Comparison of ENCODE assay signal across 1 cellular context in genomic region chr15:43800286-43801136, GRCh38.
TF ChIP-seq lines count a peak whose summit lies in the region.

Gene HYPK, plus strand, starts transcription at chr15:43800599. Its CDS starts 24 bp downstream, at chr15:43800623.

TF ChIP-seq in HEK293, 187 proteins besides CTCF, POLR2A, EP300 and RAD21 (continued from another document and continues in another):
- no peak for TF ChIP-seq ZNF660 (tag by site-specific recombination; IDR thresholded peaks at IDR 0.05)
- TF ChIP-seq ZFP37 (tag by site-specific recombination; IDR thresholded peaks at IDR 0.05) = peak; percentile 8; the same call in 1 of the 2 replicates
- TF ChIP-seq ZNF776 (tag by site-specific recombination; IDR thresholded peaks at IDR 0.05; ENCODE audit: borderline replicate concordance) = no peak
- TF ChIP-seq KLF10 (tag by site-specific recombination; IDR thresholded peaks at IDR 0.05) = no peak
- no peak for TF ChIP-seq ZNF610 (tag by site-specific recombination; IDR thresholded peaks at IDR 0.05; ENCODE audit: borderline replicate concordance)
- TF ChIP-seq, protein P1, sequence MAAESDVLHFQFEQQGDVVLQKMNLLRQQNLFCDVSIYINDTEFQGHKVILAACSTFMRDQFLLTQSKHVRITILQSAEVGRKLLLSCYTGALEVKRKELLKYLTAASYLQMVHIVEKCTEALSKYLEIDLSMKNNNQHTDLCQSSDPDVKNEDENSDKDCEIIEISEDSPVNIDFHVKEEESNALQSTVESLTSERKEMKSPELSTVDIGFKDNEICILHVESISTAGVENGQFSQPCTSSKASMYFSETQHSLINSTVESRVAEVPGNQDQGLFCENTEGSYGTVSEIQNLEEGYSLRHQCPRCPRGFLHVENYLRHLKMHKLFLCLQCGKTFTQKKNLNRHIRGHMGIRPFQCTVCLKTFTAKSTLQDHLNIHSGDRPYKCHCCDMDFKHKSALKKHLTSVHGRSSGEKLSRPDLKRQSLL (tag by site-specific recombination; IDR thresholded peaks at IDR 0.05) = no peak
- no peak for TF ChIP-seq ZNF114 (tag by site-specific recombination; IDR thresholded peaks at IDR 0.05)
- no peak for TF ChIP-seq ZNF677 (tag by site-specific recombination; IDR thresholded peaks at IDR 0.05)
- TF ChIP-seq ZNF501 (tag by site-specific recombination; IDR thresholded peaks at IDR 0.05) = peak; percentile 83; the same call in 1 of the 2 replicates
- TF ChIP-seq SCRT2 (tag by site-specific recombination; IDR thresholded peaks at IDR 0.05) = 0 out of 2 replicates have a peak, but pooled peaks have one; percentile 12
- peak; percentile 79; the same call in 1 of the 2 replicates for TF ChIP-seq ZXDB (tag by site-specific recombination; IDR thresholded peaks at IDR 0.05)
- no peak for TF ChIP-seq HIC1 (tag by site-specific recombination; IDR thresholded peaks at IDR 0.05)
- TF ChIP-seq ZNF76 (tag by site-specific recombination; IDR thresholded peaks at IDR 0.05; ENCODE audit: borderline replicate concordance, low read depth) = peak; percentile 90
- peak; percentile 66; the same call in 1 of the 2 replicates for TF ChIP-seq YY1 (tag by site-specific recombination; IDR thresholded peaks at IDR 0.05)
- TF ChIP-seq ZNF626 (tag by site-specific recombination; IDR thresholded peaks at IDR 0.05) = no peak
- 0 out of 2 replicates have a peak, but pooled peaks have one; percentile 18 for TF ChIP-seq ZNF239 (tag by site-specific recombination; IDR thresholded peaks at IDR 0.05)
- TF ChIP-seq ZEB2 (tag by site-specific recombination; IDR thresholded peaks at IDR 0.05) = 0 out of 2 replicates have a peak, but pooled peaks have one; percentile 51
- no peak for TF ChIP-seq ZNF391 (tag by site-specific recombination; IDR thresholded peaks at IDR 0.05; ENCODE audit: borderline replicate concordance, low read depth)
- TF ChIP-seq, protein P2, sequence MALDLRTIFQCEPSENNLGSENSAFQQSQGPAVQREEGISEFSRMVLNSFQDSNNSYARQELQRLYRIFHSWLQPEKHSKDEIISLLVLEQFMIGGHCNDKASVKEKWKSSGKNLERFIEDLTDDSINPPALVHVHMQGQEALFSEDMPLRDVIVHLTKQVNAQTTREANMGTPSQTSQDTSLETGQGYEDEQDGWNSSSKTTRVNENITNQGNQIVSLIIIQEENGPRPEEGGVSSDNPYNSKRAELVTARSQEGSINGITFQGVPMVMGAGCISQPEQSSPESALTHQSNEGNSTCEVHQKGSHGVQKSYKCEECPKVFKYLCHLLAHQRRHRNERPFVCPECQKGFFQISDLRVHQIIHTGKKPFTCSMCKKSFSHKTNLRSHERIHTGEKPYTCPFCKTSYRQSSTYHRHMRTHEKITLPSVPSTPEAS (tag by site-specific recombination; IDR thresholded peaks at IDR 0.05) = 0 out of 2 replicates have a peak, but pooled peaks have one; percentile 23
- TF ChIP-seq ZNF18 (tag by site-specific recombination; IDR thresholded peaks at IDR 0.05) = no peak
- peak; percentile 42; the same call in 1 of the 2 replicates for TF ChIP-seq MZF1 (tag by site-specific recombination; IDR thresholded peaks at IDR 0.05; ENCODE audit: borderline replicate concordance)
- TF ChIP-seq ZNF571 (tag by site-specific recombination; IDR thresholded peaks at IDR 0.05) = no peak
- TF ChIP-seq ZNF629 (tag by site-specific recombination; IDR thresholded peaks at IDR 0.05) = peak; percentile 74
- peak; percentile 75 for TF ChIP-seq ZBTB11 (tag by site-specific recombination; conservative IDR thresholded peaks at IDR 0.05; ENCODE audit: low read depth)
- no peak for TF ChIP-seq ZNF280D (tag by site-specific recombination; IDR thresholded peaks at IDR 0.05)
- TF ChIP-seq ZNF175 (tag by site-specific recombination; IDR thresholded peaks at IDR 0.05) = no peak
- TF ChIP-seq TRIM28 (IDR thresholded peaks at IDR 0.05; ENCODE audit: borderline replicate concordance, low read length) = no peak
- peak; percentile 73; the same call in 1 of the 2 replicates for TF ChIP-seq SP7 (tag by site-specific recombination; IDR thresholded peaks at IDR 0.05)
- TF ChIP-seq GLI4 (tag by site-specific recombination; IDR thresholded peaks at IDR 0.05) = no peak
- TF ChIP-seq KLF7 (tag by site-specific recombination; IDR thresholded peaks at IDR 0.05; ENCODE audit: borderline replicate concordance) = peak; percentile 47; the same call in 1 of the 2 replicates
- TF ChIP-seq, protein P3, sequence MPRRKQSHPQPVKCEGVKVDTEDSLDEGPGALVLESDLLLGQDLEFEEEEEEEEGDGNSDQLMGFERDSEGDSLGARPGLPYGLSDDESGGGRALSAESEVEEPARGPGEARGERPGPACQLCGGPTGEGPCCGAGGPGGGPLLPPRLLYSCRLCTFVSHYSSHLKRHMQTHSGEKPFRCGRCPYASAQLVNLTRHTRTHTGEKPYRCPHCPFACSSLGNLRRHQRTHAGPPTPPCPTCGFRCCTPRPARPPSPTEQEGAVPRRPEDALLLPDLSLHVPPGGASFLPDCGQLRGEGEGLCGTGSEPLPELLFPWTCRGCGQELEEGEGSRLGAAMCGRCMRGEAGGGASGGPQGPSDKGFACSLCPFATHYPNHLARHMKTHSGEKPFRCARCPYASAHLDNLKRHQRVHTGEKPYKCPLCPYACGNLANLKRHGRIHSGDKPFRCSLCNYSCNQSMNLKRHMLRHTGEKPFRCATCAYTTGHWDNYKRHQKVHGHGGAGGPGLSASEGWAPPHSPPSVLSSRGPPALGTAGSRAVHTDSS (tag by site-specific recombination; IDR thresholded peaks at IDR 0.05) = no peak
- TF ChIP-seq, protein P4, sequence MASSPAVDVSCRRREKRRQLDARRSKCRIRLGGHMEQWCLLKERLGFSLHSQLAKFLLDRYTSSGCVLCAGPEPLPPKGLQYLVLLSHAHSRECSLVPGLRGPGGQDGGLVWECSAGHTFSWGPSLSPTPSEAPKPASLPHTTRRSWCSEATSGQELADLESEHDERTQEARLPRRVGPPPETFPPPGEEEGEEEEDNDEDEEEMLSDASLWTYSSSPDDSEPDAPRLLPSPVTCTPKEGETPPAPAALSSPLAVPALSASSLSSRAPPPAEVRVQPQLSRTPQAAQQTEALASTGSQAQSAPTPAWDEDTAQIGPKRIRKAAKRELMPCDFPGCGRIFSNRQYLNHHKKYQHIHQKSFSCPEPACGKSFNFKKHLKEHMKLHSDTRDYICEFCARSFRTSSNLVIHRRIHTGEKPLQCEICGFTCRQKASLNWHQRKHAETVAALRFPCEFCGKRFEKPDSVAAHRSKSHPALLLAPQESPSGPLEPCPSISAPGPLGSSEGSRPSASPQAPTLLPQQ (tag by site-specific recombination; IDR thresholded peaks at IDR 0.05) = peak; percentile 78
- no peak for TF ChIP-seq ZNF214 (tag by site-specific recombination; IDR thresholded peaks at IDR 0.05; ENCODE audit: borderline replicate concordance)
- TF ChIP-seq ZNF280C (tag by site-specific recombination; IDR thresholded peaks at IDR 0.05) = no peak
- TF ChIP-seq, protein P5, sequence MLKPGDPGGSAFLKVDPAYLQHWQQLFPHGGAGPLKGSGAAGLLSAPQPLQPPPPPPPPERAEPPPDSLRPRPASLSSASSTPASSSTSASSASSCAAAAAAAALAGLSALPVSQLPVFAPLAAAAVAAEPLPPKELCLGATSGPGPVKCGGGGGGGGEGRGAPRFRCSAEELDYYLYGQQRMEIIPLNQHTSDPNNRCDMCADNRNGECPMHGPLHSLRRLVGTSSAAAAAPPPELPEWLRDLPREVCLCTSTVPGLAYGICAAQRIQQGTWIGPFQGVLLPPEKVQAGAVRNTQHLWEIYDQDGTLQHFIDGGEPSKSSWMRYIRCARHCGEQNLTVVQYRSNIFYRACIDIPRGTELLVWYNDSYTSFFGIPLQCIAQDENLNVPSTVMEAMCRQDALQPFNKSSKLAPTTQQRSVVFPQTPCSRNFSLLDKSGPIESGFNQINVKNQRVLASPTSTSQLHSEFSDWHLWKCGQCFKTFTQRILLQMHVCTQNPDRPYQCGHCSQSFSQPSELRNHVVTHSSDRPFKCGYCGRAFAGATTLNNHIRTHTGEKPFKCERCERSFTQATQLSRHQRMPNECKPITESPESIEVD (tag by site-specific recombination; IDR thresholded peaks at IDR 0.05) = no peak
- peak; percentile 8; the same call in 1 of the 2 replicates for TF ChIP-seq ZNF623 (tag by site-specific recombination; IDR thresholded peaks at IDR 0.05)
- TF ChIP-seq ZNF202 (tag by site-specific recombination; IDR thresholded peaks at IDR 0.05; ENCODE audit: borderline replicate concordance) = no peak
- no peak for TF ChIP-seq ZNF585B (tag by site-specific recombination; IDR thresholded peaks at IDR 0.05)
